7 cellular contexts compared by ENCODE assay signal in genomic region chr13:41250993-41251392, GRCh38.
"Had no signal": no experiment of that assay in that cellular context is flagged by ENCODE, and none has a peak within 500 bp of the region (broad histone marks: within the 10 kb centered on the region; RNA-seq: fewer than 3 reads in every experiment).

No MANE protein-coding gene starts in this region.

- H3K9me3 Mint-ChIP-seq: HFFc6, IgD-negative memory B cell had no signal

- H3K4me1 ChIP-seq: HAP-1 had no signal

- DNase-seq: GM23248, GOT3, H7, HFFc6 had no signal

- H3K4me3 Mint-ChIP-seq: HFFc6, IgD-negative memory B cell had no signal

- H3K27ac Mint-ChIP-seq: HFFc6 had no signal

- H3K27me3 Mint-ChIP-seq: IgD-negative memory B cell had no signal

- H3K4me3 ChIP-seq: GM23248, HAP-1 had no signal

- H3K9me3 ChIP-seq: HAP-1 had no signal

- H2AFZ ChIP-seq: GM23248 had no signal

- H3K27ac ChIP-seq: GM23248, HL-60 had no signal
